ENCODE assay signal across 16 cellular contexts in the genomic region with DNA sequence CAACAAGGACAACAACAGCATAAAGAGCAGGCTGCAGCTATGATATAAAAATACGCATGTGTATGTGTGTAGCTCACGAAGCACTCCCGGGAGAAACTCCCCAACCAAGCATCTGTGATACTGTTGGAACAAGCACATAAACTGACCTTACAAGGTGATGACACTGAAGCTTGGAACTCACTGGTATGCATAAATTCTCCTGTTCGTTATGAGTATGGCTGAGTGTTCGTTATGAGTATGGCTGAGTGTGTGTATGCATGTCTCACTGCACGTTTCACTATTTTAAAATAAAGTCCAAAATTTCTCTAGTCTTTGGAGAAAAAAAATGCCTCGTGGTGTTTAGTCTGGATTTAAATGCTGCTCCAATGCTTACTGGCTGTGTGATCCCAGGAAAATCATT.
DNase-seq lines count a peak whose midpoint lies in the region; ATAC-seq, FAIRE-seq and TF ChIP-seq lines count a peak whose summit lies in the region.
"Had no signal": no experiment of that assay in that cellular context is flagged by ENCODE, and none has a peak within 500 bp of the region (broad histone marks: within the 10 kb centered on the region; RNA-seq: fewer than 3 reads in every experiment).

No MANE protein-coding gene starts in this region.

- H2BK15ac ChIP-seq in H1 (ENCODE audit: low read length): no peak overlapping the region
- no peak overlapping the region for H2BK15ac ChIP-seq in mesendoderm (replicated peaks; ENCODE audit: low read depth)

- peak overlapping the region; percentile 73 for H3K27ac ChIP-seq in PC-9
- no peak overlapping the region for H3K27ac ChIP-seq in H1 (ENCODE audit: low read depth, low read length)
- H3K27ac ChIP-seq in mesendoderm (ENCODE audit: low read depth, low read length): no peak overlapping the region
- H3K27ac ChIP-seq in psoas muscle: no peak overlapping the region
- H3K27ac ChIP-seq: C4-2B had no signal

- WGBS in H1 (ENCODE audit: extremely low coverage in 1 of 2, insufficient coverage in 1 of 2, insufficient read length in 1 of 2, insufficient replicate concordance in 2 of 2, low coverage in 1 of 2, low lambda C conversion rate in 2 of 2, missing lambda C conversion rate in 1 of 2), 2 experiments: 85% methylated on average over 7 of the region's 7 CpGs; no CpG with 5 or more reads in 1 of the 2 experiments
- WGBS in mesendoderm (ENCODE audit: extremely low coverage, insufficient coverage, low lambda C conversion rate): no CpG with 5 or more reads among the region's 7 CpGs
- WGBS in psoas muscle, 3 donors: 72 to 85% (median 78%) methylated on average over 7 of the region's 7 CpGs

- H3K4me1 ChIP-seq in PC-9 (replicated peaks; ENCODE audit: insufficient read depth): peaks cover 44% of the 10 kb centered on the region
- peaks cover 0 to 6% (median 4%) of the 10 kb centered on the region in 4 experiments; a peak in 4 of 7 replicates for H3K4me1 ChIP-seq in H1 (replicated peaks in 1 of 4; ENCODE audit: control insufficient read depth in 3 of 4, insufficient read depth in 4 of 4, low read length in 3 of 4)
- peaks cover 33% of the 10 kb centered on the region for H3K4me1 ChIP-seq in mesendoderm (ENCODE audit: control insufficient read depth, low read depth, low read length)
- H3K4me1 ChIP-seq in psoas muscle: peaks cover 21% of the 10 kb centered on the region

- H4K8ac ChIP-seq in H1 (ENCODE audit: extremely low read depth, insufficient read depth, low read length) (no peak overlapping the region), mesendoderm (ENCODE audit: low read depth, low read length) (no peak overlapping the region)

- H2BK5ac ChIP-seq in H1 (ENCODE audit: low read depth, low read length): no peak overlapping the region
- no peak overlapping the region for H2BK5ac ChIP-seq in mesendoderm (ENCODE audit: low read length)

- no peak overlapping the region for H3K4me2 ChIP-seq in PC-9
- H3K4me2 ChIP-seq in H1 (ENCODE audit: insufficient read depth in 1 of 2, low read depth in 2 of 2, low read length in 2 of 2): no peak overlapping the region
- H3K4me2 ChIP-seq in mesendoderm (ENCODE audit: low read length): no peak overlapping the region

- H2AFZ ChIP-seq in PC-9: no peak overlapping the region
- no peak overlapping the region for H2AFZ ChIP-seq in H1 (ENCODE audit: low read length)

- no peak for TF ChIP-seq CTCF in PC-9 (conservative IDR thresholded peaks at IDR 0.05)
- no peak for TF ChIP-seq CTCF in H1 (IDR thresholded peaks at IDR 0.05; ENCODE audit: control extremely low read depth in 1 of 3, insufficient read depth in 1 of 3, low read depth in 1 of 3, low read length in 3 of 3)
- TF ChIP-seq CTCF in GM10266 (IDR thresholded peaks at IDR 0.05; ENCODE audit: control insufficient read depth, insufficient read depth, low read depth, missing control alignments): no peak
- no peak for TF ChIP-seq CTCF in psoas muscle (IDR thresholded peaks at IDR 0.05)

- H4K91ac ChIP-seq in H1 (replicated peaks; ENCODE audit: insufficient read length, low read length): no peak overlapping the region

- no peak for TF ChIP-seq RAD21 in H1 (IDR thresholded peaks at IDR 0.05 in 1 of 2, conservative IDR thresholded peaks at IDR 0.05 in 1 of 2; ENCODE audit: low read depth in 2 of 2, low read length in 2 of 2)

- H3K23ac ChIP-seq in H1 (ENCODE audit: insufficient read length): no peak overlapping the region
- no peak overlapping the region for H3K23ac ChIP-seq in mesendoderm (ENCODE audit: low read length)

- H3K79me2 ChIP-seq in PC-9 (ENCODE audit: low read depth) (no peaks in the 10 kb centered on the region), H1 (ENCODE audit: control insufficient read depth in 1 of 2, insufficient read depth in 2 of 2, low read length in 2 of 2) (no peaks in the 10 kb centered on the region), mesendoderm (ENCODE audit: control insufficient read depth, insufficient read depth, low read length) (no peaks in the 10 kb centered on the region)

- H3K36me3 ChIP-seq in PC-9 (ENCODE audit: low read depth) (no peaks in the 10 kb centered on the region), H1 (ENCODE audit: control insufficient read depth in 2 of 4, insufficient read depth in 4 of 4, low read length in 3 of 4) (no peaks in the 10 kb centered on the region), mesendoderm (ENCODE audit: control insufficient read depth, insufficient read depth, low read length) (no peaks in the 10 kb centered on the region), psoas muscle (ENCODE audit: insufficient read depth in 1 of 2, low read depth in 1 of 2) (no peaks in the 10 kb centered on the region)

- no peak overlapping the region for H2BK12ac ChIP-seq in H1 (ENCODE audit: low read depth, low read length)

- H3F3A ChIP-seq in PC-9 (ENCODE audit: insufficient read depth, low read depth): peaks cover 5% of the 10 kb centered on the region; the same call in 1 of the 2 replicates

- H3K9ac ChIP-seq in H1 (replicated peaks in 1 of 4; ENCODE audit: extremely low read depth in 1 of 4, low read depth in 3 of 4, low read length in 3 of 4) (no peak overlapping the region), mesendoderm (ENCODE audit: low read length) (no peak overlapping the region)

- H2BK20ac ChIP-seq in H1 (ENCODE audit: low read length): no peak overlapping the region

- no peaks in the 10 kb centered on the region for H3K27me3 ChIP-seq in PC-9 (ENCODE audit: insufficient read depth, low read depth)
- H3K27me3 ChIP-seq in H1 (replicated peaks in 1 of 4; ENCODE audit: control insufficient read depth in 3 of 4, extremely low read depth in 1 of 4, insufficient read depth in 3 of 4, low read length in 3 of 4): no peaks in the 10 kb centered on the region
- H3K27me3 ChIP-seq in mesendoderm (ENCODE audit: insufficient read depth, low read length, poor library complexity): no peaks in the 10 kb centered on the region
- no peaks in the 10 kb centered on the region for H3K27me3 ChIP-seq in psoas muscle (ENCODE audit: insufficient read depth in 3 of 3, low read length in 2 of 3)

- TF ChIP-seq POLR2A in H1 (IDR thresholded peaks at IDR 0.05; ENCODE audit: control extremely low read depth in 1 of 2, low read depth in 2 of 2, low read length in 2 of 2): no peak

- DNase-seq in AG20443 (ENCODE audit: low spot score) (peak; percentile 60), PC-9 (no peak), H1 (ENCODE audit: low read depth in 1 of 2, low spot score in 2 of 2) (no peak), mesendoderm (no peak), DMS 273 (lab: John Stamatoyannopoulos, UW; ENCODE audit: unreplicated experiment) (no peak), GM10266 (ENCODE audit: extremely low spot score) (no peak), psoas muscle (no peak), ureter (ENCODE audit: low spot score) (no peak)
- DNase-seq: activated naive CD4-positive, alpha-beta T cell treated with anti-CD3 and anti-CD28 coated beads, Interleukin-2, amount 10 ng/mL, durations not matched to agents 7 days and 5 days; GDM1; NCI-H2029 treated with DMSO at 0.1 percent for 48 hours had no signal

- H2AK5ac ChIP-seq in H1 (ENCODE audit: low read depth, low read length): no peak overlapping the region
- peak overlapping the region; percentile 61 for H2AK5ac ChIP-seq in mesendoderm (ENCODE audit: low read length)

- no peaks in the 10 kb centered on the region for H3K23me2 ChIP-seq in H1 (ENCODE audit: low read depth, low read length)

- CTCF ChIA-PET in PC-9 (lab: Charles Lee): no interaction called here
- CTCF ChIA-PET in H1 (lab: Charles Lee; ENCODE audit: partially characterized antibody): no interaction called here

- no peak for FAIRE-seq in H1 (lab: Jason Lieb, UNC)
- FAIRE-seq: colon, frontal cortex, GM18507 had no signal

- ATAC-seq in psoas muscle: no peak
- ATAC-seq: WTC11 had no signal

- H4K20me1 ChIP-seq in PC-9 (ENCODE audit: insufficient read depth) (no peaks in the 10 kb centered on the region), H1 (replicated peaks in 1 of 2; ENCODE audit: control insufficient read depth in 1 of 2, insufficient read depth in 2 of 2, low read length in 2 of 2) (no peaks in the 10 kb centered on the region)

- H2BK120ac ChIP-seq in H1 (replicated peaks; ENCODE audit: low read depth, low read length) (peak overlapping the region; percentile 18), mesendoderm (ENCODE audit: low read depth, low read length) (no peak overlapping the region)

- H3K4ac ChIP-seq in H1 (replicated peaks; ENCODE audit: insufficient read length, low read depth, low read length) (no peak overlapping the region), mesendoderm (ENCODE audit: low read depth, low read length) (no peak overlapping the region)

- H3K4me3 ChIP-seq in PC-9 (no peak overlapping the region), H1 (ENCODE audit: extremely low read depth in 1 of 4, insufficient read depth in 2 of 4, low read depth in 3 of 4, low read length in 4 of 4) (no peak overlapping the region), mesendoderm (ENCODE audit: low read length) (no peak overlapping the region), psoas muscle (no peak overlapping the region)

- intact Hi-C loops in PC-9 (cut with micrococcal nuclease; ENCODE audit: unreplicated experiment): no loop called here
- intact Hi-C loops in psoas muscle (cut with DNase I): no loop called here

- no peaks in the 10 kb centered on the region for H3K9me2 ChIP-seq in PC-9 (ENCODE audit: insufficient read depth)

- no TSS peak for BruUV-seq in PC-9 (replicated peaks; lab: Mats Ljungman, UMichigan)

- POLR2A ChIA-PET in PC-9 (lab: Charles Lee; ENCODE audit: unreplicated experiment): no interaction called here
- POLR2A ChIA-PET in H1 (lab: Charles Lee; ENCODE audit: partially characterized antibody): no interaction called here

- TF ChIP-seq EP300 in H1 (IDR thresholded peaks at IDR 0.05; ENCODE audit: borderline replicate concordance in 1 of 2, low read depth in 2 of 2, low read length in 2 of 2): no peak

- H3K56ac ChIP-seq in H1 (replicated peaks; ENCODE audit: insufficient read length, low read depth, low read length) (no peak overlapping the region), mesendoderm (ENCODE audit: low read length) (no peak overlapping the region)

- H3K14ac ChIP-seq in H1 (ENCODE audit: insufficient read length): no peak overlapping the region

- no peak overlapping the region for H3K18ac ChIP-seq in H1 (ENCODE audit: extremely low read depth, low read length)
- no peak overlapping the region for H3K18ac ChIP-seq in mesendoderm (ENCODE audit: low read length)

- no peaks in the 10 kb centered on the region for H3K79me1 ChIP-seq in H1 (ENCODE audit: low read depth, low read length)
- H3K79me1 ChIP-seq in mesendoderm (ENCODE audit: low read length): no peaks in the 10 kb centered on the region

- no peaks in the 10 kb centered on the region for H3K9me3 ChIP-seq in PC-9 (ENCODE audit: insufficient read depth, low read depth)
- H3K9me3 ChIP-seq in H1 (ENCODE audit: insufficient read depth in 2 of 2, low read depth in 1 of 2, low read length in 1 of 2): no peaks in the 10 kb centered on the region
- no peaks in the 10 kb centered on the region for H3K9me3 ChIP-seq in psoas muscle

- no peak overlapping the region for H4K5ac ChIP-seq in H1 (ENCODE audit: insufficient read length, low read depth, low read length)
- H4K5ac ChIP-seq in mesendoderm (ENCODE audit: low read length): no peak overlapping the region

TF ChIP-seq in H1, 55 proteins besides CTCF, POLR2A, EP300 and RAD21 (continues in another document):
- no peak for TF ChIP-seq CREB1 (IDR thresholded peaks at IDR 0.05)
